In genomic region chr7:55464422-55464821, GRCh38 we compare ENCODE assay signal across 1 cellular context.
TF ChIP-seq lines count a peak whose summit lies in the region.

No MANE protein-coding gene starts in this region.

TF ChIP-seq in SK-N-SH treated with all-trans-retinoic acid at 6 μM for 48 hours, 23 proteins besides CTCF, POLR2A, EP300 and RAD21 (continued from another document):
- TF ChIP-seq ARNTL (CRISPR knock-in tag; IDR thresholded peaks at IDR 0.05; ENCODE audit: borderline replicate concordance, low read depth) (no peak), CSDC2 (CRISPR knock-in tag; IDR thresholded peaks at IDR 0.05) (no peak), ZFP3 (CRISPR knock-in tag; IDR thresholded peaks at IDR 0.05) (no peak), ZFP30 (CRISPR knock-in tag; IDR thresholded peaks at IDR 0.05) (no peak), CSRNP3 (CRISPR knock-in tag; IDR thresholded peaks at IDR 0.05) (no peak), PATZ1 (CRISPR knock-in tag; IDR thresholded peaks at IDR 0.05; ENCODE audit: borderline replicate concordance) (no peak), TCF4 (CRISPR knock-in tag; IDR thresholded peaks at IDR 0.05; ENCODE audit: borderline replicate concordance) (no peak), BACH2 (CRISPR knock-in tag; IDR thresholded peaks at IDR 0.05; ENCODE audit: borderline replicate concordance) (no peak), ISL1 (CRISPR knock-in tag; IDR thresholded peaks at IDR 0.05) (no peak), ZNF70 (CRISPR knock-in tag; IDR thresholded peaks at IDR 0.05) (no peak)
